ENCODE assay signal across 1 cellular context in genomic region chr11:102330226-102330625, GRCh38.
TF ChIP-seq lines count a peak whose summit lies in the region.

No MANE protein-coding gene starts in this region.

TF ChIP-seq in IMR-90, 13 proteins besides CTCF, POLR2A, EP300 and RAD21 (continued from another document):
- no peak for TF ChIP-seq MAZ (IDR thresholded peaks at IDR 0.05; ENCODE audit: borderline replicate concordance, low read depth, low read length)
- no peak for TF ChIP-seq BHLHE40 (IDR thresholded peaks at IDR 0.05; ENCODE audit: low read depth, low read length)
- no peak for TF ChIP-seq CEBPB (IDR thresholded peaks at IDR 0.05; ENCODE audit: low read depth, low read length)
- TF ChIP-seq CHD1 (IDR thresholded peaks at IDR 0.05; ENCODE audit: low read depth, low read length) = no peak
- TF ChIP-seq MXI1 (IDR thresholded peaks at IDR 0.05; ENCODE audit: borderline replicate concordance, low read depth, low read length) = no peak
- TF ChIP-seq FOS (IDR thresholded peaks at IDR 0.05; ENCODE audit: low read depth, low read length) = no peak
- no peak for TF ChIP-seq RCOR1 (IDR thresholded peaks at IDR 0.05; ENCODE audit: insufficient replicate concordance, low read length)
- TF ChIP-seq SMC3 (IDR thresholded peaks at IDR 0.05; ENCODE audit: low read depth, low read length) = no peak
- TF ChIP-seq USF2 (IDR thresholded peaks at IDR 0.05; ENCODE audit: low read depth, low read length) = no peak
- no peak for TF ChIP-seq NFE2L2 (IDR thresholded peaks at IDR 0.05; ENCODE audit: low read depth, low read length)
- TF ChIP-seq ELK1 (IDR thresholded peaks at IDR 0.05; ENCODE audit: borderline replicate concordance, low read depth, low read length) = no peak
